ENCODE assay signal across 15 cellular contexts in the genomic region with DNA sequence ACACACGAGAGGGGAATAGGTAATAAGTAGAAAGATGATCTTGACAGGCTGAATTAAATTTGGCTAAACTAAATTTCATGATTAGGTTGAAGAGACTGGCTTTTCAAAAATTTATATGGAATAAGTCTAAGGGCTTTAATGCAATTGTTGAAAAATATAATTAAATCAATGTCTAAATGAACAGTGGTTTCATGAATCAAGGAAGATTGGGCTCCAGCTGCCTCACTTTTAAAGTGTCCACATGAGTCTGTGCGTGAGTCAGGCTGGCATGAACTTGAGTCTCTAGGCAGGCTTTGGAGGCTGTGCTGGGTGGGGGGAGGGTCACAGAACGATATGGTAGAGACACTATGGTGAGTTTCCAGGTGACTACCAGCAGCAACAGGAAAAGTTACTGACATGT.
A peak's percentile ranks its signal among the peaks of the same experiment; 100 is the strongest.
DNase-seq lines count a peak whose midpoint lies in the region; ATAC-seq and TF ChIP-seq lines count a peak whose summit lies in the region.
"Had no signal": no experiment of that assay in that cellular context is flagged by ENCODE, and none has a peak within 500 bp of the region (broad histone marks: within the 10 kb centered on the region; RNA-seq: fewer than 3 reads in every experiment).

No MANE protein-coding gene starts in this region.

- H4K20me1 ChIP-seq in PC-3 (ENCODE audit: low read length) = no peaks in the 10 kb centered on the region

- ATAC-seq in PC-3 (no peak), GM21390 (IDR thresholded peaks at IDR 0.05; ENCODE audit: unreplicated experiment) (no peak)
- ATAC-seq: naive thymus-derived CD8-positive, alpha-beta T cell had no signal

- no peaks in the 10 kb centered on the region for H3K79me2 ChIP-seq in PC-3 (ENCODE audit: low read length)

- H2AFZ ChIP-seq in PC-3 (ENCODE audit: low read length) = no peak overlapping the region

- BruUV-seq in PC-3 (replicated peaks; lab: Mats Ljungman, UMichigan) = no TSS peak

- no peak overlapping the region for H3K4me3 ChIP-seq in PC-3 (ENCODE audit: low read length)
- no peak overlapping the region for H3K4me3 ChIP-seq in fibroblast of mammary gland (ENCODE audit: control insufficient read depth, low read depth, low read length)
- H3K4me3 ChIP-seq in muscle layer of duodenum (ENCODE audit: low read depth in 1 of 2, low read length in 2 of 2) = no peak overlapping the region
- H3K4me3 ChIP-seq in colonic mucosa = no peak overlapping the region

- CTCF ChIA-PET in PC-3 (lab: Charles Lee) = no interaction called here

- H3K4me1 ChIP-seq in PC-3 (ENCODE audit: insufficient read depth, low read length) (no peaks in the 10 kb centered on the region), muscle layer of duodenum (ENCODE audit: control insufficient read depth in 1 of 2, insufficient read depth in 2 of 2, low read length in 2 of 2) (peaks cover 0 to 2% of the 10 kb centered on the region in 2 donors), colonic mucosa (no peaks in the 10 kb centered on the region)

- H3K27ac ChIP-seq in PC-3 (ENCODE audit: low read length) (no peak overlapping the region), muscle layer of duodenum (ENCODE audit: low read length) (peak overlapping the region; percentile 43), colonic mucosa (no peak overlapping the region)

- H3K27me3 ChIP-seq in PC-3 (ENCODE audit: low read length) (no peaks in the 10 kb centered on the region), muscle layer of duodenum (ENCODE audit: low read depth, low read length) (no peaks in the 10 kb centered on the region), colonic mucosa (no peaks in the 10 kb centered on the region)

- H3K9ac ChIP-seq in PC-3 (ENCODE audit: low read length) (no peak overlapping the region), colonic mucosa (ENCODE audit: low read depth in 2 of 2, low read length in 2 of 2) (no peak overlapping the region)

- H3F3A ChIP-seq in PC-3 (ENCODE audit: low read length, unreplicated experiment) = no peaks in the 10 kb centered on the region

- H3K4me2 ChIP-seq in PC-3 (ENCODE audit: low read length) = no peak overlapping the region

- TF ChIP-seq CTCF in PC-3 (conservative IDR thresholded peaks at IDR 0.05; ENCODE audit: low read depth, low read length) (no peak), fibroblast of mammary gland (conservative IDR thresholded peaks at IDR 0.05; ENCODE audit: control insufficient read depth, insufficient read depth, low read depth, low read length) (no peak), colonic mucosa (IDR thresholded peaks at IDR 0.05) (no peak)

- DNase-seq in AG20443 (ENCODE audit: low spot score) (peak; percentile 18), PC-3 (peak; percentile 16), fibroblast of mammary gland (ENCODE audit: low read depth) (peak; percentile 19), middle frontal gyrus (ENCODE audit: extremely low spot score, low spot score) (no peak), colonic mucosa (no peak), EL (no peak)
- DNase-seq: activated naive CD8-positive, alpha-beta T cell treated with anti-CD3 and anti-CD28 coated beads, Interleukin-2, amount 10 ng/mL, durations not matched to agents 7 days and 5 days; erythroblast; head of caudate nucleus; naive thymus-derived CD8-positive, alpha-beta T cell; NCI-H1694 treated with DMSO at 0.1 percent for 48 hours; NCI-H774; stimulated activated CD4-positive, alpha-beta T cell treated with anti-CD3 and anti-CD28 coated beads, Interleukin-2, amount 100 ng/mL, for 24 hours had no signal

- H3K9me3 ChIP-seq in PC-3 (ENCODE audit: low read length) (no peaks in the 10 kb centered on the region), muscle layer of duodenum (ENCODE audit: control insufficient read depth in 1 of 2, low read length in 2 of 2) (peaks cover 0 to 3% of the 10 kb centered on the region in 2 donors), colonic mucosa (no peaks in the 10 kb centered on the region)

- H3K36me3 ChIP-seq in PC-3 (ENCODE audit: low read depth, low read length) (no peaks in the 10 kb centered on the region), muscle layer of duodenum (ENCODE audit: control insufficient read depth in 1 of 2, insufficient read depth in 2 of 2, low read length in 2 of 2) (no peaks in the 10 kb centered on the region), colonic mucosa (no peaks in the 10 kb centered on the region)

- POLR2A ChIA-PET in PC-3 (lab: Charles Lee; ENCODE audit: unreplicated experiment) = interaction anchor here (0.7 kb wide), 1 partner anchor 112 kb away, joined by 3 read pairs; a partner anchor contains a TSS

- no peaks in the 10 kb centered on the region for H3K9me2 ChIP-seq in PC-3 (replicated peaks; ENCODE audit: low read length)

- intact Hi-C loops in PC-3 (cut with micrococcal nuclease) = no loop called here
- intact Hi-C loops in colonic mucosa (cut with DNase I) = no loop called here

Comparison
In these comparisons a context has a peak if more than half of its experiments do, and no peak if none do; other contexts are left out.
1. DNase-seq: peak in AG20443 (single experiment), PC-3 (single experiment) and fibroblast of mammary gland (single experiment); none in middle frontal gyrus (single experiment), colonic mucosa (single experiment) and EL (single experiment).